ENCODE assay signal across 11 cellular contexts in the genomic region with DNA sequence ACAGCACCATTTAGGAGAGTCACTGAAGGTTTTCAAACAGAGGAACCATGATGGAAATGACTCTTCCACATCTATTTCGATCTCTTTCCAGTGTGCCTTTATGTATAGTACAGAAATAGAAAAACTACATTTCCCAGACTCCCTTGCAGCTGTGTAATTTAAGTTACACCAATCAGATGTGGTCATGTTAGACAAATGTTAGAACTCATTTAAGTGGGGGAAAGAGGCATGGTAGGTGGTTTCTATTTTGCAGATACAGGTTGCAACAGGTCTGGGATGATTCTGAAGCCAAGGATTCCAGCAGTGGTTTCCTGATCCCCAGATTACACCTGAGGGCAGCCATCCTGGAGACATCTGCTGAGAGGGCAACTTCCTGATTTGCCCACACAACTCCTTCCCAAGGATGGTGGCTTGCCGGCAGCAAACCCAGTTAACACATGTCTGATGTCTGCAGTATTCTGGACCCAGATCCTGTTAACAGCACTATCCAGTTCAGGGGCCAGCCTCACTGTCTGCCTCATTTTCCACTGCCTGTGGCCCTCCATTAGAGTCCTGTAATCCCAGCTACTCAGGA.
DNase-seq lines count a peak whose midpoint lies in the region; ATAC-seq and TF ChIP-seq lines count a peak whose summit lies in the region.
"Had no signal": no experiment of that assay in that cellular context is flagged by ENCODE, and none has a peak within 500 bp of the region (broad histone marks: within the 10 kb centered on the region; RNA-seq: fewer than 3 reads in every experiment).

No MANE protein-coding gene starts in this region.

- no peaks in the 10 kb centered on the region for H3K9me3 Mint-ChIP-seq in stimulated activated effector memory CD8-positive, alpha-beta T cell treated with anti-CD3 and anti-CD28 coated beads, Interleukin-12 subunit alpha, Interleukin-12 subunit beta, amount 100 ng/mL, for 72 hours

- no peak overlapping the region for H3K4me3 ChIP-seq in fibroblast of mammary gland (ENCODE audit: control insufficient read depth, low read depth, low read length)
- H3K4me3 ChIP-seq: gastroesophageal sphincter, tibial nerve had no signal

- DNase-seq in NCI-H2029 (lab: John Stamatoyannopoulos, UW): peak; percentile 3
- no peak for DNase-seq in NCI-H2029 treated with DMSO at 0.1 percent for 48 hours (lab: John Stamatoyannopoulos, UW)
- DNase-seq in RWPE1 (ENCODE audit: low spot score): peak; percentile 67
- peak; percentile 27 for DNase-seq in fibroblast of mammary gland (ENCODE audit: low read depth)
- DNase-seq in stimulated activated effector memory CD8-positive, alpha-beta T cell treated with anti-CD3 and anti-CD28 coated beads, Interleukin-12 subunit alpha, Interleukin-12 subunit beta, amount 100 ng/mL, for 72 hours (ENCODE audit: low spot score in 2 of 2): no peak
- DNase-seq in NCI-H2171 (lab: John Stamatoyannopoulos, UW): no peak
- DNase-seq in T1000 (lab: John Stamatoyannopoulos, UW): no peak
- DNase-seq: RPMI8226 had no signal

- H3K27ac ChIP-seq in RWPE1: no peak overlapping the region

- CTCF ChIA-PET in RWPE1 (lab: Yijun Ruan, JAX): interaction anchor here (0.6 kb wide), 2 partner anchors 38 to 466 kb away, joined by 3 to 4 read pairs; no protein-coding TSS in a partner anchor

- H3K4me1 Mint-ChIP-seq in stimulated activated effector memory CD8-positive, alpha-beta T cell treated with anti-CD3 and anti-CD28 coated beads, Interleukin-12 subunit alpha, Interleukin-12 subunit beta, amount 100 ng/mL, for 72 hours: peaks cover 6% of the 10 kb centered on the region

- no peak overlapping the region for H3K4me3 Mint-ChIP-seq in stimulated activated effector memory CD8-positive, alpha-beta T cell treated with anti-CD3 and anti-CD28 coated beads, Interleukin-12 subunit alpha, Interleukin-12 subunit beta, amount 100 ng/mL, for 72 hours

- peak; percentile 66 for ATAC-seq in stimulated activated effector memory CD8-positive, alpha-beta T cell treated with anti-CD3 and anti-CD28 coated beads, Interleukin-12 subunit alpha, Interleukin-12 subunit beta, amount 100 ng/mL, for 72 hours
- no peak for ATAC-seq in HG02763 (IDR thresholded peaks at IDR 0.05; ENCODE audit: unreplicated experiment)
- ATAC-seq: gastroesophageal sphincter had no signal

- POLR2A ChIA-PET in RWPE1 (lab: Yijun Ruan, JAX; ENCODE audit: low non-redundant PET): no interaction called here

- H3K27ac Mint-ChIP-seq in stimulated activated effector memory CD8-positive, alpha-beta T cell treated with anti-CD3 and anti-CD28 coated beads, Interleukin-12 subunit alpha, Interleukin-12 subunit beta, amount 100 ng/mL, for 72 hours: no peak overlapping the region

- no peak for TF ChIP-seq CTCF in RWPE1 (conservative IDR thresholded peaks at IDR 0.05; ENCODE audit: low read depth)
- no peak for TF ChIP-seq CTCF in fibroblast of mammary gland (conservative IDR thresholded peaks at IDR 0.05; ENCODE audit: control insufficient read depth, insufficient read depth, low read depth, low read length)

- no peaks in the 10 kb centered on the region for H3K36me3 Mint-ChIP-seq in stimulated activated effector memory CD8-positive, alpha-beta T cell treated with anti-CD3 and anti-CD28 coated beads, Interleukin-12 subunit alpha, Interleukin-12 subunit beta, amount 100 ng/mL, for 72 hours

Comparison
In these comparisons a context has a peak if more than half of its experiments do, and no peak if none do; other contexts are left out.
1. DNase-seq: peak in NCI-H2029 (single experiment), RWPE1 (single experiment) and fibroblast of mammary gland (single experiment); none in NCI-H2029 treated with DMSO at 0.1 percent for 48 hours (single experiment), stimulated activated effector memory CD8-positive, alpha-beta T cell treated with anti-CD3 and anti-CD28 coated beads, Interleukin-12 subunit alpha, Interleukin-12 subunit beta, amount 100 ng/mL, for 72 hours (0 of 2), NCI-H2171 (single experiment) and T1000 (single experiment).